9 cellular contexts compared by ENCODE assay signal in the genomic region with DNA sequence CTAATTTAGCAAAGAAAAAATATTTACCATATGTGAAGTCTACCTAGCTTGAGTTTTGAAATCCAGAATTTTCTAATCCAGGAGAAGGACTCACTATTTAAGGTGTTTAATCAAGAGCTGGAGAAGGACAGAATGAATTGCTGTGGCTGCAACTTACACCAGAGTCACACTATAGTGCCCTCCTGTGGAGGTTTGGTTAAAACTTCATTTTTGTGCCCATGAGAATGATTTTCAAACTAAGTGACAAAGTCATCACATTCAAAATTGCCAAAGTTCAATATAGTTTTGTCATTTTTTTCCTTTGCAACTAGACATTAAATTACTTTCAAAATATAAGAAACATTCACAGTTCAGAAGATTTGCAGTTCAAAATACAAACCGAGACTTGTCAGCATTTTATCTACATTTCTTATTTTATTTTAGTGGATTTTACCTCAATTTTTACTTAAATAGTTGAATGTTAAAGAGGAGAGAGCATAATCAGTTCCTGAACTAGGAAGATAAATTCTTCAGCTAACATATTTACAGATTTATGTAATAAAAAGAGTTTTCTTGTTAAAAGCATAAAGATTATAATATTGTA.
DNase-seq lines count a peak whose midpoint lies in the region; ATAC-seq and TF ChIP-seq lines count a peak whose summit lies in the region.
"Had no signal": no experiment of that assay in that cellular context is flagged by ENCODE, and none has a peak within 500 bp of the region (broad histone marks: within the 10 kb centered on the region; RNA-seq: fewer than 3 reads in every experiment).

No MANE protein-coding gene starts in this region.

- no peak overlapping the region for H3K4me3 ChIP-seq in liver (ENCODE audit: low read depth in 1 of 3, low read length in 3 of 3)
- H3K4me3 ChIP-seq: SK-N-MC had no signal

- peaks cover 47% of the 10 kb centered on the region for H3K27me3 Mint-ChIP-seq in CD4-positive, alpha-beta T cell

- no peak overlapping the region for H3K27ac Mint-ChIP-seq in CD4-positive, alpha-beta T cell

- H3K4me1 ChIP-seq in liver (ENCODE audit: control insufficient read depth in 4 of 4, insufficient read depth in 4 of 4, low read length in 3 of 4) = no peaks in the 10 kb centered on the region

- H3K27me3 ChIP-seq in CD4-positive, alpha-beta T cell (ENCODE audit: control insufficient read depth, insufficient read depth, low read length) = peaks cover 14% of the 10 kb centered on the region
- H3K27me3 ChIP-seq in liver (ENCODE audit: control insufficient read depth in 4 of 4, insufficient read depth in 4 of 4, low read length in 3 of 4) = no peaks in the 10 kb centered on the region

- 68% methylated on average over 1 of the region's 1 CpG for WGBS in liver

- POLR2A ChIA-PET in CD4-positive, alpha-beta T cell (lab: Charles Lee) = no interaction called here

- no peaks in the 10 kb centered on the region for H3K4me1 Mint-ChIP-seq in CD4-positive, alpha-beta T cell (ENCODE audit: low read depth)

- DNase-seq in CD4-positive, alpha-beta T cell = no peak
- peak; percentile 9 for DNase-seq in GM13977 (ENCODE audit: low spot score)
- peak; percentile 24 for DNase-seq in NCI-H345 treated with DMSO at 0.1 percent for 48 hours (lab: John Stamatoyannopoulos, UW; ENCODE audit: unreplicated experiment)
- peak; percentile 9 to 78 for DNase-seq in T47D (ENCODE audit: low read depth in 1 of 2, low spot score in 1 of 2)
- no peak for DNase-seq in NCI-H2029 treated with DMSO at 0.1 percent for 48 hours (lab: John Stamatoyannopoulos, UW)
- DNase-seq in omental fat pad (ENCODE audit: low spot score) = no peak

- H3K9me3 Mint-ChIP-seq in CD4-positive, alpha-beta T cell = no peaks in the 10 kb centered on the region

- intact Hi-C loops in CD4-positive, alpha-beta T cell (cut with DNase I, micrococcal nuclease) = loop anchor here (5.0 kb wide), 2 partner anchors 591 to 916 kb away; no protein-coding TSS in a partner anchor

- CTCF ChIA-PET in CD4-positive, alpha-beta T cell (lab: Charles Lee) = interaction anchor here (0.5 to 1.0 kb wide), 2 partner anchors 11 to 1505 kb away, joined by 4 read pairs; no protein-coding TSS in a partner anchor

- H3K9ac ChIP-seq in liver (ENCODE audit: low read depth in 1 of 2, low read length in 2 of 2) = no peak overlapping the region

- H3K27ac ChIP-seq in CD4-positive, alpha-beta T cell (ENCODE audit: low read depth, low read length) = no peak overlapping the region
- no peak overlapping the region for H3K27ac ChIP-seq in liver (ENCODE audit: low read depth in 1 of 2, low read length in 2 of 2)

- TF ChIP-seq RAD21 in liver (IDR thresholded peaks at IDR 0.05) = peak; percentile 76 to 79

- no peak for ATAC-seq in CD4-positive, alpha-beta T cell (ENCODE audit: poor library complexity)
- ATAC-seq in HG03439 (IDR thresholded peaks at IDR 0.05; ENCODE audit: unreplicated experiment) = no peak
- no peak for ATAC-seq in omental fat pad (ENCODE audit: low FRiP score)

- no peaks in the 10 kb centered on the region for H3K36me3 Mint-ChIP-seq in CD4-positive, alpha-beta T cell (ENCODE audit: low read depth)

- H3K4me3 Mint-ChIP-seq in CD4-positive, alpha-beta T cell = no peak overlapping the region

- in situ Hi-C loops in GM13977 (cut with MboI; ENCODE audit: low pct_unique_long_range_greater_than_20kb, low sequenced_read_pairs, unreplicated experiment) (no loop called here), T47D (cut with HindIII; ENCODE audit: low pct_unique_long_range_greater_than_20kb, low sequenced_read_pairs) (no loop called here)

- no peaks in the 10 kb centered on the region for H3K36me3 ChIP-seq in liver (ENCODE audit: control insufficient read depth in 4 of 4, insufficient read depth in 3 of 4, low read depth in 1 of 4, low read length in 3 of 4)

- peak; percentile 65 for TF ChIP-seq CTCF in CD4-positive, alpha-beta T cell (IDR thresholded peaks at IDR 0.05)
- peak; percentile 51 for TF ChIP-seq CTCF in GM13977 (IDR thresholded peaks at IDR 0.05; ENCODE audit: extremely low read depth, insufficient read depth, missing control alignments)
- TF ChIP-seq CTCF in liver (IDR thresholded peaks at IDR 0.05; ENCODE audit: low read depth, low read length, missing input control) = peak; percentile 38
- TF ChIP-seq CTCF in omental fat pad (IDR thresholded peaks at IDR 0.05) = no peak

- no peaks in the 10 kb centered on the region for H3K9me3 ChIP-seq in CD4-positive, alpha-beta T cell (ENCODE audit: control insufficient read depth, low read length)
- no peaks in the 10 kb centered on the region for H3K9me3 ChIP-seq in liver (ENCODE audit: control insufficient read depth in 4 of 4, low read length in 3 of 4)

TF ChIP-seq in liver, 16 proteins besides CTCF, POLR2A, EP300 and RAD21:
- TF ChIP-seq, protein P1, sequence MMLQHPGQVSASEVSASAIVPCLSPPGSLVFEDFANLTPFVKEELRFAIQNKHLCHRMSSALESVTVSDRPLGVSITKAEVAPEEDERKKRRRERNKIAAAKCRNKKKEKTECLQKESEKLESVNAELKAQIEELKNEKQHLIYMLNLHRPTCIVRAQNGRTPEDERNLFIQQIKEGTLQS (IDR thresholded peaks at IDR 0.05) = no peak
- no peak for TF ChIP-seq TAF1 (conservative IDR thresholded peaks at IDR 0.05)
- no peak for TF ChIP-seq FOXA1 (IDR thresholded peaks at IDR 0.05)
- no peak for TF ChIP-seq YY1 (IDR thresholded peaks at IDR 0.05)
- TF ChIP-seq, protein P2, sequence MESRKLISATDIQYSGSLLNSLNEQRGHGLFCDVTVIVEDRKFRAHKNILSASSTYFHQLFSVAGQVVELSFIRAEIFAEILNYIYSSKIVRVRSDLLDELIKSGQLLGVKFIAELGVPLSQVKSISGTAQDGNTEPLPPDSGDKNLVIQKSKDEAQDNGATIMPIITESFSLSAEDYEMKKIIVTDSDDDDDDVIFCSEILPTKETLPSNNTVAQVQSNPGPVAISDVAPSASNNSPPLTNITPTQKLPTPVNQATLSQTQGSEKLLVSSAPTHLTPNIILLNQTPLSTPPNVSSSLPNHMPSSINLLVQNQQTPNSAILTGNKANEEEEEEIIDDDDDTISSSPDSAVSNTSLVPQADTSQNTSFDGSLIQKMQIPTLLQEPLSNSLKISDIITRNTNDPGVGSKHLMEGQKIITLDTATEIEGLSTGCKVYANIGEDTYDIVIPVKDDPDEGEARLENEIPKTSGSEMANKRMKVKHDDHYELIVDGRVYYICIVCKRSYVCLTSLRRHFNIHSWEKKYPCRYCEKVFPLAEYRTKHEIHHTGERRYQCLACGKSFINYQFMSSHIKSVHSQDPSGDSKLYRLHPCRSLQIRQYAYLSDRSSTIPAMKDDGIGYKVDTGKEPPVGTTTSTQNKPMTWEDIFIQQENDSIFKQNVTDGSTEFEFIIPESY (IDR thresholded peaks at IDR 0.05) = no peak
- TF ChIP-seq GABPA (IDR thresholded peaks at IDR 0.05 in 1 of 2, conservative IDR thresholded peaks at IDR 0.05 in 1 of 2) = no peak
- TF ChIP-seq NR2F2 (IDR thresholded peaks at IDR 0.05) = no peak
- TF ChIP-seq HNF4G (IDR thresholded peaks at IDR 0.05) = no peak
- no peak for TF ChIP-seq SP1 (IDR thresholded peaks at IDR 0.05)
- TF ChIP-seq, protein P3, sequence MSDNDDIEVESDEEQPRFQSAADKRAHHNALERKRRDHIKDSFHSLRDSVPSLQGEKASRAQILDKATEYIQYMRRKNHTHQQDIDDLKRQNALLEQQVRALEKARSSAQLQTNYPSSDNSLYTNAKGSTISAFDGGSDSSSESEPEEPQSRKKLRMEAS (IDR thresholded peaks at IDR 0.05) = no peak
- no peak for TF ChIP-seq JUND (IDR thresholded peaks at IDR 0.05)
- no peak for TF ChIP-seq EGR1 (IDR thresholded peaks at IDR 0.05; ENCODE audit: low read depth in 2 of 2)
- TF ChIP-seq HNF4A (conservative IDR thresholded peaks at IDR 0.05) = no peak
- TF ChIP-seq FOXA2 (IDR thresholded peaks at IDR 0.05) = no peak
- TF ChIP-seq RXRA (IDR thresholded peaks at IDR 0.05) = no peak
TF ChIP-seq in liver: peak in this region for 0.

Comparison
In these comparisons a context has a peak if more than half of its experiments do, and no peak if none do; other contexts are left out.
1. DNase-seq: peak in GM13977 (single experiment), NCI-H345 treated with DMSO at 0.1 percent for 48 hours (single experiment) and T47D (2 of 2); none in CD4-positive, alpha-beta T cell (0 of 10), NCI-H2029 treated with DMSO at 0.1 percent for 48 hours (single experiment) and omental fat pad (single experiment).
2. CTCF ChIP-seq: peak in CD4-positive, alpha-beta T cell (single experiment), GM13977 (single experiment) and liver (single experiment); none in omental fat pad (0 of 3).